In genomic region chr7:6167004-6167551, GRCh38 we compare ENCODE assay signal across 1 cellular context.
TF ChIP-seq lines count a peak whose summit lies in the region.

No MANE protein-coding gene starts in this region.

TF ChIP-seq in SK-N-SH treated with all-trans-retinoic acid at 6 μM for 48 hours, 23 proteins besides CTCF, POLR2A, EP300 and RAD21 (continued from another document):
- TF ChIP-seq BACH2 (CRISPR knock-in tag; IDR thresholded peaks at IDR 0.05; ENCODE audit: borderline replicate concordance) (no peak), TCF4 (CRISPR knock-in tag; IDR thresholded peaks at IDR 0.05; ENCODE audit: borderline replicate concordance) (no peak), ZC3H10 (CRISPR knock-in tag; IDR thresholded peaks at IDR 0.05) (no peak), ZNF565 (CRISPR knock-in tag; conservative IDR thresholded peaks at IDR 0.05; ENCODE audit: low read depth) (no peak), ISL1 (CRISPR knock-in tag; IDR thresholded peaks at IDR 0.05) (no peak)
TF ChIP-seq in SK-N-SH treated with all-trans-retinoic acid at 6 μM for 48 hours: peak in this region for 0.
